ENCODE assay signal across 8 cellular contexts in the genomic region with DNA sequence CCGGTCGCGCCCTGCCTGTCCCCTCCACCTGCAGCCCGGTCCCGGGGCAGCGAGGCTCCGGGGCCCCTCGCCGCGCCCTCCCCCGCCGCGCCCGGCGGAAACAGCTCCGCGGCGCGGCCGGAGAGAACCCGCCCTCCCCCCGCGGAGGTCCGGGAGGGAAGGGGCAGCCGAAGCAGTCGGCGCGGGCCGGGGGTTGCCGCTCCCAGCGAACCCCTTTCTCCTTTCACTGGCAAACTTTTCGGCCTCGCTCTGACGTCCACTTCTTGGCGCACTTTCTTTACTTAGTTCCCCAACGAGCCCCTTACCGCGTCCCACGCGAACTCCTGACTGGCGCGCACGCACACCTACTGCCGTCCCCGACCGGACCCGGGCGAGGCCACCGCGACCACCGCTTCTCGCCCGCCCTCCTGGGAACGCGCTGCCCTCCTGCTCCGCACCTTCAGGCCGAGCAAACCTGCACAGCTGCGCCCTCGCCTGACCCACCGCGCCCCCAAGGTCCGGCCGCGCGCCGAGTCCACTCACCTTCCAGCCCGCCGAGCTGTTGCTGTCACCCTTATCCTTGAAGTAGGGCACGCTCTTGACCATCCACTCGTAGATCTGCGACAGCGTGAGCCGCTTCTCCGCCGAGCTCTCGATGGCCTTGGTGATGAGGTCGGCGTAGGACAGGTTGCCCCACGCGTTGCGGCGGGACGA. TPM values are rescaled to one million over a fixed set of nuclear protein-coding genes. Genes with fewer than 3 reads are reported as not detected.
A peak's percentile ranks its signal among the peaks of the same experiment; 100 is the strongest.
DNase-seq lines count a peak whose midpoint lies in the region; ATAC-seq and TF ChIP-seq lines count a peak whose summit lies in the region.

No MANE protein-coding gene starts in this region.

- peak overlapping the region; percentile 72 for H3K4me3 ChIP-seq in AG10803 (ENCODE audit: low read length)
- peak overlapping the region; percentile 85 for H3K4me3 ChIP-seq in Karpas-422 (ENCODE audit: low read length)
- H3K4me3 ChIP-seq in fibroblast of the aortic adventitia (ENCODE audit: low read depth, low read length) = peak overlapping the region; percentile 88
- peak overlapping the region; percentile 92 for H3K4me3 ChIP-seq in urinary bladder (ENCODE audit: low read depth, low read length)

- H3K4me1 Mint-ChIP-seq in activated T-cell treated with anti-CD3 and anti-CD28 coated beads, Interleukin-2, amount 50 U/mL, for 4 hours (ENCODE audit: low read depth) = peaks cover 44% of the 10 kb centered on the region
- peaks cover 32% of the 10 kb centered on the region for H3K4me1 Mint-ChIP-seq in nephron progenitor cell

- TF ChIP-seq CTCF in AG10803 (conservative IDR thresholded peaks at IDR 0.05; ENCODE audit: low read length) (no peak), fibroblast of the aortic adventitia (IDR thresholded peaks at IDR 0.05; ENCODE audit: insufficient read depth, low read length) (no peak), nephron progenitor cell (IDR thresholded peaks at IDR 0.05) (no peak)

- H3K27ac Mint-ChIP-seq in nephron progenitor cell = no peak overlapping the region

- no peaks in the 10 kb centered on the region for H3K9me2 ChIP-seq in Karpas-422 (replicated peaks; ENCODE audit: insufficient read depth, low read length)

- peaks cover 9% of the 10 kb centered on the region for H3K36me3 Mint-ChIP-seq in activated T-cell treated with anti-CD3 and anti-CD28 coated beads, Interleukin-2, amount 50 U/mL, for 4 hours (ENCODE audit: insufficient read depth)
- H3K36me3 Mint-ChIP-seq in nephron progenitor cell (ENCODE audit: low read depth) = no peaks in the 10 kb centered on the region

- H2AFZ ChIP-seq in Karpas-422 (ENCODE audit: low read length) = no peak overlapping the region; the same call in 1 of the 2 replicates

- WGBS in urinary bladder = under 1% methylated on average over 83 of the region's 83 CpGs

- H3K9me3 ChIP-seq in Karpas-422 (ENCODE audit: low read length) = no peaks in the 10 kb centered on the region

- H4K20me1 ChIP-seq in Karpas-422 (ENCODE audit: insufficient read depth, low read depth, low read length) = peaks cover 22% of the 10 kb centered on the region

- H3K27me3 Mint-ChIP-seq in activated T-cell treated with anti-CD3 and anti-CD28 coated beads, Interleukin-2, amount 50 U/mL, for 4 hours (ENCODE audit: low read depth) = no peaks in the 10 kb centered on the region
- H3K27me3 Mint-ChIP-seq in nephron progenitor cell (ENCODE audit: low read depth, poor library complexity) = peaks cover 52% of the 10 kb centered on the region

- H3K4me3 Mint-ChIP-seq in activated T-cell treated with anti-CD3 and anti-CD28 coated beads, Interleukin-2, amount 50 U/mL, for 4 hours = peak overlapping the region; percentile 98
- H3K4me3 Mint-ChIP-seq in nephron progenitor cell = peak overlapping the region; percentile 85

- ATAC-seq in GM19395 (IDR thresholded peaks at IDR 0.05; ENCODE audit: unreplicated experiment) = peak; percentile 1
- ATAC-seq in activated T-cell treated with anti-CD3 and anti-CD28 coated beads, Interleukin-2, amount 50 U/mL, for 4 hours = peak; percentile 2 to 5
- no peak for ATAC-seq in HG02610 (IDR thresholded peaks at IDR 0.05; ENCODE audit: unreplicated experiment)

- H3K9me3 Mint-ChIP-seq in activated T-cell treated with anti-CD3 and anti-CD28 coated beads, Interleukin-2, amount 50 U/mL, for 4 hours = no peaks in the 10 kb centered on the region
- peaks cover 6% of the 10 kb centered on the region for H3K9me3 Mint-ChIP-seq in nephron progenitor cell

- DNase-seq in AG10803 (ENCODE audit: low read depth) (no peak), Karpas-422 (peak; percentile 69), fibroblast of the aortic adventitia (ENCODE audit: low read depth) (no peak), nephron progenitor cell (peak; percentile 58)
- peak; percentile 32 for DNase-seq in activated T-cell treated with anti-CD3 and anti-CD28 coated beads, Interleukin-2, amount 50 U/mL, for 4 hours

- peaks cover 56% of the 10 kb centered on the region for H3K4me1 ChIP-seq in Karpas-422 (ENCODE audit: low read length)
- H3K4me1 ChIP-seq in urinary bladder (ENCODE audit: insufficient read depth) = no peaks in the 10 kb centered on the region

- H3K27ac ChIP-seq in Karpas-422 (ENCODE audit: low read length) (peak overlapping the region; percentile 69), urinary bladder (ENCODE audit: low read depth) (peak overlapping the region; percentile 98)

- H3K9ac ChIP-seq in Karpas-422 (ENCODE audit: low read length) = peak overlapping the region; percentile 93

- no peaks in the 10 kb centered on the region for H3K36me3 ChIP-seq in Karpas-422 (ENCODE audit: insufficient read depth, low read length)
- no peaks in the 10 kb centered on the region for H3K36me3 ChIP-seq in urinary bladder (ENCODE audit: insufficient read depth)

- H3K27me3 ChIP-seq in Karpas-422 (ENCODE audit: low read length) = no peaks in the 10 kb centered on the region

- H3K4me2 ChIP-seq in Karpas-422 (ENCODE audit: low read depth, low read length, poor library complexity, severe bottlenecking) = peak overlapping the region; percentile 77

- H3K79me2 ChIP-seq in Karpas-422 (ENCODE audit: low read length) = peaks cover 58% of the 10 kb centered on the region

RNA-seq across cellular contexts. Expression of gene FOXO1, which starts 1.2 kb away (rescaled TPM):
- total RNA-seq in Karpas-422 (2014; rRNA removed; shearing (Covaris generic); ENCODE audit: low replicate concordance) = 27.6 and 51.6 TPM in 2 replicates
- 10 to 100 TPM; 61.1 to 64.0 (median 62.7) TPM for total RNA-seq in activated T-cell treated with anti-CD3 and anti-CD28 coated beads, Interleukin-2, amount 50 U/mL, for 4 hours
- total RNA-seq in fibroblast of the aortic adventitia (ENCODE audit: low replicate concordance) (3.2 and 10.5 TPM in 2 replicates), urinary bladder (23.2 TPM)
- 23.7 TPM for polyA plus RNA-seq in urinary bladder

Comparison
In these comparisons a context has a peak if more than half of its experiments do, and no peak if none do; other contexts are left out.
1. DNase-seq: peak in Karpas-422 (single experiment), activated T-cell treated with anti-CD3 and anti-CD28 coated beads, Interleukin-2, amount 50 U/mL, for 4 hours (single experiment) and nephron progenitor cell (single experiment); none in AG10803 (single experiment) and fibroblast of the aortic adventitia (single experiment).
2. Peak in every context shown above with its lines, with median percentiles within 50 percentile points of each other: H3K4me3 ChIP-seq.